ENCODE assay signal across 1 cellular context in genomic region chr14:51860164-51860835, GRCh38.
TF ChIP-seq lines count a peak whose summit lies in the region.

TSS of gene GNG2 (plus strand) at chr14:51860612. CDS start at chr14:51950679, 90,067 bp downstream.

TF ChIP-seq in HEK293, 187 proteins besides CTCF, POLR2A, EP300 and RAD21 (continued from another document):
- TF ChIP-seq ZNF518A (tag by site-specific recombination; conservative IDR thresholded peaks at IDR 0.05; ENCODE audit: low read depth): peak; percentile 73
- 0 out of 2 replicates have a peak, but pooled peaks have one; percentile 40 for TF ChIP-seq ZBTB11 (tag by site-specific recombination; conservative IDR thresholded peaks at IDR 0.05; ENCODE audit: low read depth)
- no peak for TF ChIP-seq ZNF707 (tag by site-specific recombination; IDR thresholded peaks at IDR 0.05)
- peak; percentile 56 for TF ChIP-seq ZBTB8A (tag by site-specific recombination; IDR thresholded peaks at IDR 0.05)
- no peak for TF ChIP-seq ZNF548 (tag by site-specific recombination; IDR thresholded peaks at IDR 0.05)
- no peak for TF ChIP-seq ZNF223 (tag by site-specific recombination; IDR thresholded peaks at IDR 0.05)
- TF ChIP-seq ZFP41 (tag by site-specific recombination; IDR thresholded peaks at IDR 0.05; ENCODE audit: borderline replicate concordance): no peak
- TF ChIP-seq ZBTB6 (tag by site-specific recombination; IDR thresholded peaks at IDR 0.05): no peak
